Comparison of ENCODE assay signal across 8 cellular contexts in the genomic region with DNA sequence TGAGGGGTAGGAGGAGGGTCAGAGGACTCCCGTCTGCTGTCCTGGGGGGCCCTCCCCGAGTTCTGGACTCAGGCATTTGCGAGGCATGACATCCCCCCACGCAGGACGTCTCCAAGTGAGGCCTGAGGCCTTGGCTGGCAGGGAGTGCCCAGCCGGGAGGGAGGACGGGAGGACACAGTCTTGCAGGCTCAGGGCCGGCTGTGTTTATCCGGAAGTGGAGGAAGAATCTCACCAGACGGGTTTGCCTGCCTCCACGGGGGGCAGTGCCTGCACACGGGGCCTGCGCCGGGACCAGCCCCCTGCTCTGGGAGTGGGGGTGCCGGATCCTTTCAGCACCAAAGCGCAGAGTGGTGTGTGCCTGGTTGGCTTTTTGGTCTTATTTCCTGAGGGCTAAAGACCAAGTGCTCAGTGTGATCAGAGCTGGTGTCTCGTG. TPM values are rescaled to one million over a fixed set of nuclear protein-coding genes. Genes with fewer than 3 reads are reported as not detected.
DNase-seq lines count a peak whose midpoint lies in the region; ATAC-seq and TF ChIP-seq lines count a peak whose summit lies in the region.

No MANE protein-coding gene starts in this region.

- peaks cover 26 to 42% (median 39%) of the 10 kb centered on the region in 3 donors for H3K4me1 Mint-ChIP-seq in naive B cell

- H3K4me2 ChIP-seq in BLaER1 treated with 17β-estradiol and CSF1 and Interleukin-3, amounts not matched to agents 10 nM and 100 nM = peak overlapping the region; percentile 82 to 99 (median 96)
- H3K4me2 ChIP-seq in Karpas-422 (ENCODE audit: low read depth, low read length, poor library complexity, severe bottlenecking) = no peak overlapping the region

- H3K36me3 Mint-ChIP-seq in naive B cell = no peaks in the 10 kb centered on the region

- H3K27me3 ChIP-seq in BLaER1 treated with 17β-estradiol and CSF1 and Interleukin-3, amounts not matched to agents 10 nM and 100 nM = 0 out of 22 replicates have a peak, but pooled peaks cover 0 to 6% (median 0%) of the 10 kb centered on the region in 11 experiments
- no peaks in the 10 kb centered on the region for H3K27me3 ChIP-seq in Karpas-422 (ENCODE audit: low read length)

- ATAC-seq in naive B cell (ENCODE audit: low read depth in 2 of 2) = peak; percentile 75 to 76
- no peak for ATAC-seq in GM21381 (IDR thresholded peaks at IDR 0.05; ENCODE audit: unreplicated experiment)

- no peaks in the 10 kb centered on the region for H3K9me2 ChIP-seq in Karpas-422 (replicated peaks; ENCODE audit: insufficient read depth, low read length)

- peak overlapping the region; percentile 0 to 54 (median 34); a peak in 19 of 20 replicates for H3K4me3 ChIP-seq in BLaER1 treated with 17β-estradiol and CSF1 and Interleukin-3, amounts not matched to agents 10 nM and 100 nM
- H3K4me3 ChIP-seq in epithelial cell of esophagus (ENCODE audit: low read length) = peak overlapping the region; percentile 31
- no peak overlapping the region for H3K4me3 ChIP-seq in Karpas-422 (ENCODE audit: low read length)

- peaks cover 0 to 82% (median 9%) of the 10 kb centered on the region in 11 experiments; a peak in 13 of 22 replicates for H4K20me1 ChIP-seq in BLaER1 treated with 17β-estradiol and CSF1 and Interleukin-3, amounts not matched to agents 10 nM and 100 nM
- peaks cover 7% of the 10 kb centered on the region; the same call in 1 of the 2 replicates for H4K20me1 ChIP-seq in Karpas-422 (ENCODE audit: insufficient read depth, low read depth, low read length)

- DNase-seq in NCI-H510A (lab: John Stamatoyannopoulos, UW) (peak; percentile 86), epithelial cell of esophagus (ENCODE audit: low read depth) (peak; percentile 86), naive B cell (peak; percentile 54), OCI-M1 (lab: John Stamatoyannopoulos, UW) (no peak), Karpas-422 (no peak)
- no peak for DNase-seq in stimulated activated CD4-positive, alpha-beta T cell treated with anti-CD3 and anti-CD28 coated beads, Interleukin-2, amount 100 ng/mL, for 48 hours

- H3K4me3 Mint-ChIP-seq in naive B cell = peak overlapping the region; percentile 74 to 87 (median 80)

- H3K9me3 Mint-ChIP-seq in naive B cell = no peaks in the 10 kb centered on the region

- H3K4me1 ChIP-seq in BLaER1 treated with 17β-estradiol and CSF1 and Interleukin-3, amounts not matched to agents 10 nM and 100 nM = peaks cover 68 to 92% (median 85%) of the 10 kb centered on the region in 10 experiments
- H3K4me1 ChIP-seq in Karpas-422 (ENCODE audit: low read length) = no peaks in the 10 kb centered on the region

- no peak for TF ChIP-seq CTCF in epithelial cell of esophagus (IDR thresholded peaks at IDR 0.05; ENCODE audit: insufficient read depth, low read depth, low read length, missing control alignments)

- no peaks in the 10 kb centered on the region for H3K9me3 ChIP-seq in BLaER1 treated with 17β-estradiol and CSF1 and Interleukin-3, amounts not matched to agents 10 nM and 100 nM (replicated peaks in 1 of 11)
- no peaks in the 10 kb centered on the region for H3K9me3 ChIP-seq in Karpas-422 (ENCODE audit: low read length)

- peak overlapping the region; percentile 46 to 82 (median 75) for H3K27ac ChIP-seq in BLaER1 treated with 17β-estradiol and CSF1 and Interleukin-3, amounts not matched to agents 10 nM and 100 nM
- H3K27ac ChIP-seq in Karpas-422 (ENCODE audit: low read length) = no peak overlapping the region

- peak overlapping the region; percentile 85 to 97 (median 92) for H3K27ac Mint-ChIP-seq in naive B cell

- H3K9ac ChIP-seq in BLaER1 treated with 17β-estradiol and CSF1 and Interleukin-3, amounts not matched to agents 10 nM and 100 nM = peak overlapping the region; percentile 57 to 80 (median 68)
- no peak overlapping the region for H3K9ac ChIP-seq in Karpas-422 (ENCODE audit: low read length)

- no peak overlapping the region for H2AFZ ChIP-seq in Karpas-422 (ENCODE audit: low read length)

- no peaks in the 10 kb centered on the region for H3K27me3 Mint-ChIP-seq in naive B cell

- H3K36me3 ChIP-seq in BLaER1 treated with 17β-estradiol and CSF1 and Interleukin-3, amounts not matched to agents 10 nM and 100 nM = peaks cover 0 to 29% (median 13%) of the 10 kb centered on the region in 11 experiments; a peak in 17 of 22 replicates
- H3K36me3 ChIP-seq in Karpas-422 (ENCODE audit: insufficient read depth, low read length) = no peaks in the 10 kb centered on the region

- H3K79me2 ChIP-seq in Karpas-422 (ENCODE audit: low read length) = no peaks in the 10 kb centered on the region

RNA-seq across cellular contexts. Expression of gene PWWP2B, which starts 10.9 kb away (rescaled TPM):
- 10 to 100 TPM in 1 of 6 donors, 1 to 10 TPM in 5; 3.3 to 10.3 (median 6.2) TPM for polyA plus RNA-seq in naive B cell (ENCODE audit: low read depth in 6 of 6)
- 1.4 and 3.7 TPM in 2 replicates for total RNA-seq in Karpas-422 (2014; rRNA removed; shearing (Covaris generic); ENCODE audit: low replicate concordance)

Comparison
In these comparisons a context has a peak if more than half of its experiments do, and no peak if none do; other contexts are left out.
1. DNase-seq: peak in NCI-H510A (single experiment), epithelial cell of esophagus (single experiment) and naive B cell (single experiment); none in stimulated activated CD4-positive, alpha-beta T cell treated with anti-CD3 and anti-CD28 coated beads, Interleukin-2, amount 100 ng/mL, for 48 hours (0 of 2), OCI-M1 (single experiment) and Karpas-422 (single experiment).